Comparison of ENCODE assay signal across 8 cellular contexts in genomic region chr1:84573481-84573966, GRCh38. TPM values are rescaled to one million over a fixed set of nuclear protein-coding genes. Genes with fewer than 3 reads are reported as not detected.
DNase-seq lines count a peak whose midpoint lies in the region; TF ChIP-seq lines count a peak whose summit lies in the region.

No MANE protein-coding gene starts in this region.

- H3K27ac ChIP-seq in SJSA1 (peak overlapping the region; percentile 95), fibroblast of lung (ENCODE audit: insufficient read depth, low read length) (peak overlapping the region; percentile 99), rectal smooth muscle tissue (ENCODE audit: low read depth, low read length) (peak overlapping the region; percentile 98)

- no peaks in the 10 kb centered on the region for H4K20me1 ChIP-seq in fibroblast of lung (ENCODE audit: control insufficient read depth, extremely low read depth, insufficient read depth, low read length)

- H3K4me2 ChIP-seq in fibroblast of lung (ENCODE audit: extremely low read depth, insufficient read depth, low read length): peak overlapping the region; percentile 94

- H3K9me3 ChIP-seq in SJSA1 (replicated peaks) (no peaks in the 10 kb centered on the region), fibroblast of lung (ENCODE audit: control insufficient read depth, insufficient read depth, low read depth, low read length) (no peaks in the 10 kb centered on the region)

- H3K36me3 ChIP-seq in SJSA1: peaks cover 15% of the 10 kb centered on the region
- no peaks in the 10 kb centered on the region for H3K36me3 ChIP-seq in fibroblast of lung (ENCODE audit: control insufficient read depth, insufficient read depth, low read length)
- no peaks in the 10 kb centered on the region for H3K36me3 ChIP-seq in rectal smooth muscle tissue (ENCODE audit: control insufficient read depth, insufficient read depth, low read length)

- H3K4me1 ChIP-seq in SJSA1 (replicated peaks) (peaks cover 24% of the 10 kb centered on the region), fibroblast of lung (ENCODE audit: control insufficient read depth, extremely low read depth, insufficient read depth, low read length) (peaks cover 2% of the 10 kb centered on the region), rectal smooth muscle tissue (ENCODE audit: control insufficient read depth, insufficient read depth, low read length) (no peaks in the 10 kb centered on the region)

- H3K9ac ChIP-seq in fibroblast of lung (ENCODE audit: insufficient read depth, low read length) (peak overlapping the region; percentile 98), rectal smooth muscle tissue (ENCODE audit: low read length) (peak overlapping the region; percentile 94)

- no peak for TF ChIP-seq CTCF in fibroblast of lung (conservative IDR thresholded peaks at IDR 0.05 in 1 of 2, IDR thresholded peaks at IDR 0.05 in 1 of 2; ENCODE audit: low read depth in 1 of 2, low read length in 2 of 2)

- peak overlapping the region; percentile 86 for H2AFZ ChIP-seq in fibroblast of lung (ENCODE audit: low read length)

- H3K27me3 ChIP-seq in SJSA1 (replicated peaks) (no peaks in the 10 kb centered on the region), fibroblast of lung (ENCODE audit: control insufficient read depth, insufficient read depth, low read length) (no peaks in the 10 kb centered on the region), rectal smooth muscle tissue (ENCODE audit: control insufficient read depth, insufficient read depth, low read length) (no peaks in the 10 kb centered on the region)

- DNase-seq in DMS 273 (lab: John Stamatoyannopoulos, UW; ENCODE audit: unreplicated experiment) (peak; percentile 21), DMS 273 treated with DMSO at 0.1 percent for 48 hours (lab: John Stamatoyannopoulos, UW) (no peak), SJSA1 (ENCODE audit: low read depth in 1 of 2, low spot score in 2 of 2) (no peak), fibroblast of lung (ENCODE audit: low read depth in 2 of 2) (peak in 1 of 2 donors; percentile 17), iPS-NIHi11 (ENCODE audit: low spot score) (no peak), NCI-H446 treated with DMSO at 0.1 percent for 48 hours (lab: John Stamatoyannopoulos, UW) (no peak), HuH-7 (ENCODE audit: low spot score) (no peak)

- H3K4me3 ChIP-seq in SJSA1 (peak overlapping the region; percentile 65), fibroblast of lung (replicated peaks in 1 of 4; ENCODE audit: control extremely low read depth in 1 of 4, insufficient read depth in 1 of 4, low read depth in 3 of 4, low read length in 4 of 4) (peak overlapping the region; percentile 67 to 85 (median 78)), rectal smooth muscle tissue (ENCODE audit: low read length) (peak overlapping the region; percentile 77)

- peaks cover 7% of the 10 kb centered on the region for H3K79me2 ChIP-seq in fibroblast of lung (ENCODE audit: control insufficient read depth, insufficient read depth, low read length)

RNA-seq across cellular contexts. Expression of gene CTBS, which starts 0.7 kb away (rescaled TPM):
- 22.2 and 22.9 TPM in 2 replicates for total RNA-seq in SJSA1 (2014; rRNA removed; shearing (Covaris generic))
- total RNA-seq in fibroblast of lung: 6.7 and 10.1 TPM in 2 replicates
- polyA plus RNA-seq in fibroblast of lung: 25.2 and 35.5 TPM in 2 replicates
- polyA plus RNA-seq in fibroblast of lung (2012): 14.7 and 19.0 TPM in 2 replicates
- 1.4 and 1.7 TPM in 2 replicates for polyA minus RNA-seq in fibroblast of lung (ENCODE audit: low replicate concordance)
